ENCODE assay signal across 8 cellular contexts in the genomic region with DNA sequence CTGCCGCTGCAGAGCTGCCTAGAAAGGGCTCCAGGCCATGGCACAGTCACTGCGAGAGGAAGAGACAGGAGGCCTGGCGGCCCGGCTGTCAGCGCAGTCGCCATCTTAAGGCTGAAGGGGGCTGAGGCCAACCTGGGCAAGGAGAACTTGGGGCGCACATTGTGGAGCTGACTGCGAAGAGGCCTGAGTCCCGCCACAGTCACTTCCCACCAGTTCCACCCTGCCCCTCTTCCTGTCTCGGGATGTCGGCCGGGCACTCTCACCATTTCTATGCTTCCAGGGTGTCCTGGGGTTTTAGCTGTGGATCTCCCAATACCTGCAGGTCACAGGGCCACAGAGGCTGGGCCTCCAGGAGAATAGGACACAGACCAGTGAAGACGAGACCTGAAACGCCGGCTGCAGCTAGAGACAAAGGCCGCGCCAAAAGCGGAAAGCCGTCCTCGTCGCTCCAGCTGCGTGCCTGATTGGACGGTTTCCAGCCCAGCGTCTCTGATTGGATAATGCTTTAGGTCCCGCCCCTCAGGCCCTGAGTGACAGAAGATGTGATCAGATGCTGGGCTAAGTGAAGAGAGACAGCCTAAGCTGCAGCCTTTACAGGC.
DNase-seq lines count a peak whose midpoint lies in the region; ATAC-seq lines count a peak whose summit lies in the region.

No MANE protein-coding gene starts in this region.

- peak; percentile 92 for ATAC-seq in HG02852 (IDR thresholded peaks at IDR 0.05; ENCODE audit: unreplicated experiment)
- ATAC-seq in esophagus mucosa: peak; percentile 79
- ATAC-seq in GM18870 (IDR thresholded peaks at IDR 0.05; ENCODE audit: unreplicated experiment): no peak

- H3K36me3 ChIP-seq in muscle layer of duodenum (ENCODE audit: control insufficient read depth in 1 of 2, insufficient read depth in 2 of 2, low read length in 2 of 2): no peaks in the 10 kb centered on the region

- peaks cover 16% of the 10 kb centered on the region for H3K4me1 Mint-ChIP-seq in activated T-cell treated with anti-CD3 and anti-CD28 coated beads, Interleukin-2, amount 50 U/mL, for 24 hours (ENCODE audit: low read depth)

- H3K4me3 ChIP-seq in muscle layer of duodenum (ENCODE audit: low read depth in 1 of 2, low read length in 2 of 2): peak overlapping the region; percentile 82 to 96

- peak overlapping the region; percentile 95 for H3K27ac Mint-ChIP-seq in activated T-cell treated with anti-CD3 and anti-CD28 coated beads, Interleukin-2, amount 50 U/mL, for 24 hours

- peaks cover 43% of the 10 kb centered on the region for H3K36me3 Mint-ChIP-seq in activated T-cell treated with anti-CD3 and anti-CD28 coated beads, Interleukin-2, amount 50 U/mL, for 24 hours (ENCODE audit: low read depth)

- peaks cover 3% of the 10 kb centered on the region for H3K9me3 Mint-ChIP-seq in activated T-cell treated with anti-CD3 and anti-CD28 coated beads, Interleukin-2, amount 50 U/mL, for 24 hours

- H3K27ac ChIP-seq in muscle layer of duodenum (ENCODE audit: low read length): no peak overlapping the region

- DNase-seq in ELF-1 (ENCODE audit: low read depth, low spot score): peak; percentile 98
- DNase-seq in NCI-H748 (lab: John Stamatoyannopoulos, UW; ENCODE audit: unreplicated experiment): peak; percentile 91
- DNase-seq in activated T-cell treated with anti-CD3 and anti-CD28 coated beads, Interleukin-2, amount 50 U/mL, for 24 hours: peak; percentile 91
- peak; percentile 81 for DNase-seq in stimulated activated CD8-positive, alpha-beta memory T cell treated with anti-CD3 and anti-CD28 coated beads, Interleukin-4, amount 100 ng/mL, for 24 hours (ENCODE audit: low read depth)

- peak overlapping the region; percentile 98 for H3K4me3 Mint-ChIP-seq in activated T-cell treated with anti-CD3 and anti-CD28 coated beads, Interleukin-2, amount 50 U/mL, for 24 hours

- no peaks in the 10 kb centered on the region for H3K4me1 ChIP-seq in muscle layer of duodenum (ENCODE audit: control insufficient read depth in 1 of 2, insufficient read depth in 2 of 2, low read length in 2 of 2)

- H3K9me3 ChIP-seq in muscle layer of duodenum (ENCODE audit: control insufficient read depth in 1 of 2, low read length in 2 of 2): no peaks in the 10 kb centered on the region

- no peaks in the 10 kb centered on the region for H3K27me3 Mint-ChIP-seq in activated T-cell treated with anti-CD3 and anti-CD28 coated beads, Interleukin-2, amount 50 U/mL, for 24 hours

- H3K27me3 ChIP-seq in muscle layer of duodenum (ENCODE audit: low read depth, low read length): no peaks in the 10 kb centered on the region
